ENCODE assay signal across 8 cellular contexts in the genomic region with DNA sequence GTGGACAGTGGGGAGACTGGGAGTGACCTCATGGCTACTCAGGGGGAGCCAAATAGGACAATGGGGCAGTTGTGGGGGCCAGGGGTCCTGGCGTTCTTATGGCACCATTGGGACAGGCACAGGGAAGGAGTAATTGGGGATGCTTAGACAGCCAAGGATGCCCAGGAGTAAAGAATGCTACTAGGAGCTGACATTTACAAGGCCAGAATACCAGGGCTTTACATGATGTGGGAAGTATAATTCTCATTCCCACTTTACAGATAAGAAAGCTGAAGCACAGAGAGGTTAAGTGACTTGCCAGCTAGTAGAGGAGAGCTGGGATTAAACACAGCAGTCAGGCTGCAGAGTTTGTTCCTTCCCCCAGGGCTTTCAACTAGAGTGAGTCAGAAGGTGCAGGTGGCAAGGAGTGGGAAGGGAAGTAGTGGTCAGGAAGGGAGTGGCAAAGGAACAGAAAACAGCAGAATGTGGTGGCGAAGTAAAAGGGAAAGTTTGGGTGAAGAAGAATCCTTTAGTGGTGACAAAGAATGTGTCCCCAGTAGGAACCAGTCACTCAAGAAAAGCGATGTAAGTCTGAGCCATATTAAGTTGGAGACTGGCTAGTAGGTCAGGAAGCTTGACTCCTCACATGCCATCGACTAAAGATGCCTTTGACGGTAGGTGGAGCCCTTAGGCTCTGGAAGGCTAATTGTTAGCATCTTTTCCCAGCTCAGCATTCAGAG.
A peak's percentile ranks its signal among the peaks of the same experiment; 100 is the strongest.
DNase-seq lines count a peak whose midpoint lies in the region; ATAC-seq and TF ChIP-seq lines count a peak whose summit lies in the region.

No MANE protein-coding gene starts in this region.

- DNase-seq in D341Med (ENCODE audit: low spot score), result peak; percentile 56
- peak; percentile 36 to 78 for DNase-seq in HL-60 (ENCODE audit: low read depth in 1 of 2, low spot score in 1 of 2)
- peak; percentile 69 for DNase-seq in SW480 (ENCODE audit: low spot score)
- peak; percentile 35 for DNase-seq in iPS DF 6.9 (ENCODE audit: low read depth, low spot score)
- DNase-seq in effector memory CD4-positive, alpha-beta T cell, result no peak
- no peak for DNase-seq in NCI-H774 (lab: John Stamatoyannopoulos, UW)
- DNase-seq in activated CD4-positive, alpha-beta T cell treated with anti-CD3 and anti-CD28 coated beads, Interleukin-2, amount 50 U/mL, for 1 hour, result no peak

- H3K27me3 ChIP-seq in HL-60 (ENCODE audit: insufficient read depth, poor library complexity, severe bottlenecking) (peaks cover 4% of the 10 kb centered on the region), iPS DF 6.9 (ENCODE audit: control insufficient read depth, insufficient read depth, low read length) (no peaks in the 10 kb centered on the region)
- no peaks in the 10 kb centered on the region for H3K27me3 ChIP-seq in effector memory CD4-positive, alpha-beta T cell (replicated peaks; ENCODE audit: control insufficient read depth, insufficient read depth, low read length, poor library complexity, severe bottlenecking)

- no peaks in the 10 kb centered on the region; the same call in 1 of the 2 replicates for H3K9me3 ChIP-seq in iPS DF 6.9 (ENCODE audit: control insufficient read depth, insufficient read depth, low read length)
- H3K9me3 ChIP-seq in effector memory CD4-positive, alpha-beta T cell (ENCODE audit: control insufficient read depth, low read length), result no peaks in the 10 kb centered on the region

- TF ChIP-seq CTCF in HL-60 (IDR thresholded peaks at IDR 0.05; ENCODE audit: insufficient read depth, low read length), result peak; percentile 5

- H3K36me3 ChIP-seq in iPS DF 6.9 (ENCODE audit: control insufficient read depth, insufficient read depth, low read length), result no peaks in the 10 kb centered on the region
- H3K36me3 ChIP-seq in effector memory CD4-positive, alpha-beta T cell (ENCODE audit: control insufficient read depth, insufficient read depth, low read length), result no peaks in the 10 kb centered on the region

- H3K27ac ChIP-seq in HL-60 (replicated peaks) (no peak overlapping the region), iPS DF 6.9 (ENCODE audit: low read length) (no peak overlapping the region)
- H3K27ac ChIP-seq in effector memory CD4-positive, alpha-beta T cell (ENCODE audit: insufficient read depth, low read length, poor library complexity, severe bottlenecking), result no peak overlapping the region

- peaks cover 3% of the 10 kb centered on the region; the same call in 1 of the 2 replicates for H3K4me1 ChIP-seq in iPS DF 6.9 (ENCODE audit: control insufficient read depth, insufficient read depth, low read length)
- H3K4me1 ChIP-seq in effector memory CD4-positive, alpha-beta T cell (ENCODE audit: control insufficient read depth, insufficient read depth, low read length, poor library complexity, severe bottlenecking), result no peaks in the 10 kb centered on the region

- no CpG with 5 or more reads among the region's 5 CpGs for WGBS in iPS DF 6.9 (ENCODE audit: insufficient coverage, insufficient read length)

- ATAC-seq in GM18907 (IDR thresholded peaks at IDR 0.05; ENCODE audit: unreplicated experiment), result no peak

- H3K4me3 ChIP-seq in HL-60 (replicated peaks; ENCODE audit: insufficient read depth, low read length) (no peak overlapping the region), iPS DF 6.9 (ENCODE audit: low read length) (no peak overlapping the region)
- H3K4me3 ChIP-seq in effector memory CD4-positive, alpha-beta T cell (ENCODE audit: insufficient read depth, low read depth, low read length, poor library complexity, severe bottlenecking), result no peak overlapping the region

Comparison
In these comparisons a context has a peak if more than half of its experiments do, and no peak if none do; other contexts are left out.
1. DNase-seq: peak in D341Med (single experiment), HL-60 (2 of 2), SW480 (single experiment) and iPS DF 6.9 (single experiment); none in effector memory CD4-positive, alpha-beta T cell (0 of 3), NCI-H774 (single experiment) and activated CD4-positive, alpha-beta T cell treated with anti-CD3 and anti-CD28 coated beads, Interleukin-2, amount 50 U/mL, for 1 hour (single experiment).